In genomic region chr13:46050771-46051170, GRCh38 we compare ENCODE assay signal across 11 cellular contexts. TPM values are rescaled to one million over a fixed set of nuclear protein-coding genes. Genes with fewer than 3 reads are reported as not detected.
DNase-seq lines count a peak whose midpoint lies in the region; ATAC-seq and TF ChIP-seq lines count a peak whose summit lies in the region.
"Had no signal": no experiment of that assay in that cellular context is flagged by ENCODE, and none has a peak within 500 bp of the region (broad histone marks: within the 10 kb centered on the region; RNA-seq: fewer than 3 reads in every experiment).

No MANE protein-coding gene starts in this region.

- H3K4me1 ChIP-seq in OCI-LY3 (ENCODE audit: low read length) (peaks cover 25% of the 10 kb centered on the region), psoas muscle (peaks cover 30% of the 10 kb centered on the region)

- peak overlapping the region; percentile 30 for H3K4me3 Mint-ChIP-seq in activated CD4-positive, alpha-beta memory T cell treated with anti-CD3 and anti-CD28 coated beads, Interleukin-2, amount 10 ng/mL, durations not matched to agents 7 days and 5 days
- H3K4me3 Mint-ChIP-seq in activated CD4-positive, alpha-beta memory T cell treated with anti-CD3 and anti-CD28 coated beads for 36 hours: no peak overlapping the region
- H3K4me3 Mint-ChIP-seq in effector memory CD8-positive, alpha-beta T cell: peak overlapping the region; percentile 31 to 52

- H3K27ac Mint-ChIP-seq in activated CD4-positive, alpha-beta memory T cell treated with anti-CD3 and anti-CD28 coated beads, Interleukin-2, amount 10 ng/mL, durations not matched to agents 7 days and 5 days: no peak overlapping the region
- no peak overlapping the region for H3K27ac Mint-ChIP-seq in activated CD4-positive, alpha-beta memory T cell treated with anti-CD3 and anti-CD28 coated beads for 36 hours
- no peak overlapping the region for H3K27ac Mint-ChIP-seq in effector memory CD8-positive, alpha-beta T cell

- no peaks in the 10 kb centered on the region for H3K9me3 ChIP-seq in OCI-LY3 (ENCODE audit: insufficient read depth, low read length)
- H3K9me3 ChIP-seq in psoas muscle: no peaks in the 10 kb centered on the region

- H3K36me3 Mint-ChIP-seq in activated CD4-positive, alpha-beta memory T cell treated with anti-CD3 and anti-CD28 coated beads, Interleukin-2, amount 10 ng/mL, durations not matched to agents 7 days and 5 days (ENCODE audit: low read depth): peaks cover 11% of the 10 kb centered on the region
- H3K36me3 Mint-ChIP-seq in activated CD4-positive, alpha-beta memory T cell treated with anti-CD3 and anti-CD28 coated beads for 36 hours: peaks cover 3% of the 10 kb centered on the region
- H3K36me3 Mint-ChIP-seq in effector memory CD8-positive, alpha-beta T cell (ENCODE audit: insufficient read depth): peaks cover 8% of the 10 kb centered on the region

- H3K27ac ChIP-seq in OCI-LY3 (ENCODE audit: low read length): no peak overlapping the region
- no peak overlapping the region for H3K27ac ChIP-seq in psoas muscle

- no peaks in the 10 kb centered on the region for H3K27me3 ChIP-seq in OCI-LY3 (ENCODE audit: low read depth, low read length)
- no peaks in the 10 kb centered on the region for H3K27me3 ChIP-seq in psoas muscle (ENCODE audit: insufficient read depth in 3 of 3, low read length in 2 of 3)

- H3K9ac ChIP-seq in OCI-LY3 (ENCODE audit: low read length): no peak overlapping the region

- H3K4me1 Mint-ChIP-seq in activated CD4-positive, alpha-beta memory T cell treated with anti-CD3 and anti-CD28 coated beads, Interleukin-2, amount 10 ng/mL, durations not matched to agents 7 days and 5 days: peaks cover 49% of the 10 kb centered on the region
- H3K4me1 Mint-ChIP-seq in activated CD4-positive, alpha-beta memory T cell treated with anti-CD3 and anti-CD28 coated beads for 36 hours (ENCODE audit: low read depth): peaks cover 34% of the 10 kb centered on the region
- peaks cover 18 to 37% of the 10 kb centered on the region in 2 donors for H3K4me1 Mint-ChIP-seq in effector memory CD8-positive, alpha-beta T cell (ENCODE audit: low read depth in 2 of 2)

- H3K9me3 Mint-ChIP-seq in activated CD4-positive, alpha-beta memory T cell treated with anti-CD3 and anti-CD28 coated beads, Interleukin-2, amount 10 ng/mL, durations not matched to agents 7 days and 5 days: no peaks in the 10 kb centered on the region
- no peaks in the 10 kb centered on the region for H3K9me3 Mint-ChIP-seq in activated CD4-positive, alpha-beta memory T cell treated with anti-CD3 and anti-CD28 coated beads for 36 hours
- no peaks in the 10 kb centered on the region for H3K9me3 Mint-ChIP-seq in effector memory CD8-positive, alpha-beta T cell

- no peak for TF ChIP-seq CTCF in OCI-LY3 (IDR thresholded peaks at IDR 0.05; ENCODE audit: low read depth, low read length)
- no peak for TF ChIP-seq CTCF in psoas muscle (IDR thresholded peaks at IDR 0.05)

- H3K36me3 ChIP-seq in OCI-LY3 (replicated peaks; ENCODE audit: low read depth, low read length): no peaks in the 10 kb centered on the region
- H3K36me3 ChIP-seq in psoas muscle (ENCODE audit: insufficient read depth in 1 of 2, low read depth in 1 of 2): no peaks in the 10 kb centered on the region

- POLR2A ChIA-PET in activated CD4-positive, alpha-beta memory T cell treated with anti-CD3 and anti-CD28 coated beads, Interleukin-2, amount 10 ng/mL, durations not matched to agents 7 days and 5 days (lab: Charles Lee): interaction anchor here (2.5 kb wide), 1 partner anchor 121 kb away, joined by 8 read pairs; no protein-coding TSS in a partner anchor
- POLR2A ChIA-PET in activated CD4-positive, alpha-beta memory T cell treated with anti-CD3 and anti-CD28 coated beads for 36 hours (lab: Charles Lee): no interaction called here

- CTCF ChIA-PET in activated CD4-positive, alpha-beta memory T cell treated with anti-CD3 and anti-CD28 coated beads, Interleukin-2, amount 10 ng/mL, durations not matched to agents 7 days and 5 days (lab: Charles Lee): no interaction called here
- CTCF ChIA-PET in activated CD4-positive, alpha-beta memory T cell treated with anti-CD3 and anti-CD28 coated beads for 36 hours (lab: Charles Lee): no interaction called here

- no peak overlapping the region for H2AFZ ChIP-seq in OCI-LY3 (ENCODE audit: low read depth, low read length)

- intact Hi-C loops in activated CD4-positive, alpha-beta memory T cell treated with anti-CD3 and anti-CD28 coated beads for 36 hours (cut with micrococcal nuclease): loop anchor here (5.0 kb wide), 1 partner anchor 162 kb away; the partner anchor contains the start of gene LRRC63
- intact Hi-C loops in psoas muscle (cut with DNase I): loop anchor here in 1 of 2 donors (5.0 kb wide), 1 partner anchor 72 kb away; no protein-coding TSS in a partner anchor

- H4K20me1 ChIP-seq in OCI-LY3 (ENCODE audit: insufficient read depth, low read length): peaks cover 25% of the 10 kb centered on the region

- peak overlapping the region; percentile 94 for H3K4me2 ChIP-seq in OCI-LY3 (ENCODE audit: low read length)

- peaks cover 65% of the 10 kb centered on the region for H3K79me2 ChIP-seq in OCI-LY3 (ENCODE audit: low read length)

- no peak for DNase-seq in activated CD4-positive, alpha-beta memory T cell treated with anti-CD3 and anti-CD28 coated beads, Interleukin-2, amount 10 ng/mL, durations not matched to agents 7 days and 5 days
- no peak for DNase-seq in activated CD4-positive, alpha-beta memory T cell treated with anti-CD3 and anti-CD28 coated beads for 36 hours
- no peak for DNase-seq in effector memory CD8-positive, alpha-beta T cell
- DNase-seq in psoas muscle: no peak
- DNase-seq in anterior cingulate cortex (lab: John Stamatoyannopoulos, UW): no peak
- no peak for DNase-seq in activated gamma-delta T cell (lab: John Stamatoyannopoulos, UW)
- DNase-seq: GF-D8; NCI-H1930; stimulated activated CD8-positive, alpha-beta memory T cell treated with anti-CD3 and anti-CD28 coated beads, Interleukin-4, amount 100 ng/mL, for 48 hours had no signal

- H3K4me3 ChIP-seq in OCI-LY3 (ENCODE audit: low read length) (peak overlapping the region; percentile 94; the same call in 1 of the 2 replicates), psoas muscle (peak overlapping the region; percentile 86)

- H3K27me3 Mint-ChIP-seq in activated CD4-positive, alpha-beta memory T cell treated with anti-CD3 and anti-CD28 coated beads, Interleukin-2, amount 10 ng/mL, durations not matched to agents 7 days and 5 days: peaks cover 5% of the 10 kb centered on the region
- H3K27me3 Mint-ChIP-seq in activated CD4-positive, alpha-beta memory T cell treated with anti-CD3 and anti-CD28 coated beads for 36 hours: peaks cover 4% of the 10 kb centered on the region
- H3K27me3 Mint-ChIP-seq in effector memory CD8-positive, alpha-beta T cell: peaks cover 0 to 6% of the 10 kb centered on the region in 2 donors

- ATAC-seq in effector memory CD8-positive, alpha-beta T cell (replicated peaks): no peak
- ATAC-seq in psoas muscle (no peak), HG03045 (IDR thresholded peaks at IDR 0.05; ENCODE audit: unreplicated experiment) (no peak)

RNA-seq across cellular contexts. Expression of gene ZC3H13, which starts 1.8 kb away (rescaled TPM):
- 10 to 100 TPM; 34.1 to 37.7 TPM for total RNA-seq in activated CD4-positive, alpha-beta memory T cell treated with anti-CD3 and anti-CD28 coated beads, Interleukin-2, amount 10 ng/mL, durations not matched to agents 7 days and 5 days
- 10 to 100 TPM; 37.0 to 47.3 TPM for total RNA-seq in activated CD4-positive, alpha-beta memory T cell treated with anti-CD3 and anti-CD28 coated beads for 36 hours
- total RNA-seq in psoas muscle: 10 to 100 TPM; 25.4 to 31.6 (median 26.9) TPM
- 10 to 100 TPM in 1 of 3 donors, 1 to 10 TPM in 2; 6.8 to 14.4 (median 8.9) TPM for polyA plus RNA-seq in psoas muscle

RNA-seq across cellular contexts. Expression of gene CPB2, which starts 54.1 kb away (rescaled TPM):
- total RNA-seq in activated CD4-positive, alpha-beta memory T cell treated with anti-CD3 and anti-CD28 coated beads, Interleukin-2, amount 10 ng/mL, durations not matched to agents 7 days and 5 days: not detected
- not detected for total RNA-seq in activated CD4-positive, alpha-beta memory T cell treated with anti-CD3 and anti-CD28 coated beads for 36 hours
- not detected for total RNA-seq in psoas muscle
- polyA plus RNA-seq in psoas muscle: not detected
